In the genomic region with DNA sequence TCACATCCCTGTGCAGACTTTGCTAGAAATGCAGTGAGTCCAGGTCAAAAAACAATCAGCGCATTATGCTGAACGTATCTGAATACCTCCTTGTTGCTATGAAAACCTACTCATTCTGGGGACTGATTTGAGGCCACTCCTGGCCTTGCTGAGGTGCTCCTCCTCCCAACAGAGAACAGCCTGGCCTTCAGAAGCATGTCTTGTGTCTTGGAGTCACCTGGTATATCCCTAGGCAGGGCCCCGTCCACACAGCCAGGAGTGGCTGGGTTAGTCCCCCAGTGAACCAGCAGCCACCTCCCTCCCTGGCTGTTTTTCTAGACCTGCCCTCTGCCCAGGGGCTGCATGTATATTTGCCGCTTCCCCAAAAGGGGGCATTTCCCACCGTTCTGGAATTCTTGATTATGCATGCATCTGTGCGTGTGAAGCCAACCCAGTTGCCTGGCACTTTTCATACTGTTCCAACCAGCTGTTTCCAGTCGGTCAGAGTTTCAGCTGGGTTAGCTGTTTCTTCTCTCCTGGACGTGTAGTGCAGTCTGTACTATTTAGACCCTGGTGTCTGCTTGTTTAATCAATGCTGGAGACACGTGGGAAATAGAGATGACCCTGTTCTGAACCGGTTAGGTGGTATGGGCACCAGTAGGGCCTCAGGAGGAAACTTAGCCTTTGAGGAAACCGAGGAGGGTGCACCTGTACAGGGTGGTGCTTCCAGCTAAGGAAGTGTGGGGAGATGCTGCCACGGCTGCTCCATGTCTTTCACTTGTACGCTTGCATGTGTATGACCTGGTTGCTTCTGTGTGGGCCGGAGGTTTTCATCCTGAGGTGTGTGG, we compare ENCODE assay signal across 1 cellular context.
TF ChIP-seq lines count a peak whose summit lies in the region.

No MANE protein-coding gene starts in this region.

TF ChIP-seq in IMR-90, 13 proteins besides CTCF, POLR2A, EP300 and RAD21 (continued from another document):
- TF ChIP-seq, protein P1, sequence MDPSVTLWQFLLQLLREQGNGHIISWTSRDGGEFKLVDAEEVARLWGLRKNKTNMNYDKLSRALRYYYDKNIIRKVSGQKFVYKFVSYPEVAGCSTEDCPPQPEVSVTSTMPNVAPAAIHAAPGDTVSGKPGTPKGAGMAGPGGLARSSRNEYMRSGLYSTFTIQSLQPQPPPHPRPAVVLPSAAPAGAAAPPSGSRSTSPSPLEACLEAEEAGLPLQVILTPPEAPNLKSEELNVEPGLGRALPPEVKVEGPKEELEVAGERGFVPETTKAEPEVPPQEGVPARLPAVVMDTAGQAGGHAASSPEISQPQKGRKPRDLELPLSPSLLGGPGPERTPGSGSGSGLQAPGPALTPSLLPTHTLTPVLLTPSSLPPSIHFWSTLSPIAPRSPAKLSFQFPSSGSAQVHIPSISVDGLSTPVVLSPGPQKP (IDR thresholded peaks at IDR 0.05; ENCODE audit: borderline replicate concordance, low read depth, low read length) = no peak
- TF ChIP-seq MXI1 (IDR thresholded peaks at IDR 0.05; ENCODE audit: borderline replicate concordance, low read depth, low read length) (no peak), CHD1 (IDR thresholded peaks at IDR 0.05; ENCODE audit: low read depth, low read length) (no peak), RCOR1 (IDR thresholded peaks at IDR 0.05; ENCODE audit: insufficient replicate concordance, low read length) (no peak), CEBPB (IDR thresholded peaks at IDR 0.05; ENCODE audit: low read depth, low read length) (no peak)
